Comparison of ENCODE assay signal across 16 cellular contexts in the genomic region with DNA sequence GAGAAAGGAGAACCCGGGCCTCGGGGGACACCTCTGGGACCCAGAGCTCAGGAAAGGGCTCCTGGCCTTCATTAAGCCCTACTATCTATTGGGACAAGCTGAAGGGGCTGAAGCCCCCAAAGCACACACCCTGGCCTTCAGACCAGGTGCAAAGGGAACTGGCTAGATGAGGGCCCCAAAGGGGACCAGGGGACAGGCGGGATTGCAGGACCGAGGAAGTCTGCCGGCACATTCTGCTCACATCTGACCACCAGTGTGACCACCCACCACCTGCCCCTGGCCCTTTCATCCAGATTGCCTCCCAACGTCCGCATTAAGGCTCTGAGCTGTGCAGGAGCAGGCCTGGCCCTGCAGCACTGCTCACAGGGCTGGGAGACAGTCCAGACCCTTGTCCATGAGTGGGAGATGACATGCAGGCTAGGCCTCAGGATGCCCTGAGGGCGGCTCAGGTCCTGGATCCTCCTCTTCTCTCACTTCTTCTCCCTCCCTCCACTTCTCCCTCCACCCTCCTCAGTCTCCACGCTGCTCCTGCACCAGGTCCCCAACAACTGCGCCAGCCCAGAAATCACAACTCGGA. TPM values are rescaled to one million over a fixed set of nuclear protein-coding genes. Genes with fewer than 3 reads are reported as not detected.
DNase-seq lines count a peak whose midpoint lies in the region; ATAC-seq and TF ChIP-seq lines count a peak whose summit lies in the region.
"Had no signal": no experiment of that assay in that cellular context is flagged by ENCODE, and none has a peak within 500 bp of the region (broad histone marks: within the 10 kb centered on the region; RNA-seq: fewer than 3 reads in every experiment).

No MANE protein-coding gene starts in this region.

- peak overlapping the region; percentile 98 for H3K23ac ChIP-seq in neuronal stem cell (ENCODE audit: low read depth, low read length, poor library complexity)

- no peak overlapping the region for H2BK15ac ChIP-seq in neuronal stem cell (ENCODE audit: low read length)

- H3K4me1 Mint-ChIP-seq in chondrocyte (ENCODE audit: low read depth) = no peaks in the 10 kb centered on the region
- H3K4me1 Mint-ChIP-seq: IgD-negative memory B cell had no signal

- no peaks in the 10 kb centered on the region for H3K36me3 ChIP-seq in left ventricle myocardium inferior
- H3K36me3 ChIP-seq in neuronal stem cell (replicated peaks in 1 of 2; ENCODE audit: control insufficient read depth in 2 of 2, insufficient read depth in 2 of 2, low read length in 2 of 2) = no peaks in the 10 kb centered on the region
- H3K36me3 ChIP-seq in upper lobe of right lung = no peaks in the 10 kb centered on the region

- H2AK5ac ChIP-seq in neuronal stem cell (ENCODE audit: low read depth, low read length) = no peak overlapping the region

- H3K14ac ChIP-seq in neuronal stem cell (ENCODE audit: low read length) = no peak overlapping the region

- no peaks in the 10 kb centered on the region for H3K79me1 ChIP-seq in neuronal stem cell (ENCODE audit: low read depth, low read length)

- H3K4me3 Mint-ChIP-seq in chondrocyte (ENCODE audit: unreplicated experiment) = no peak overlapping the region
- H3K4me3 Mint-ChIP-seq: CD4-positive, alpha-beta T cell; HFFc6; IgD-negative memory B cell had no signal

- H3K18ac ChIP-seq in neuronal stem cell (ENCODE audit: low read length) = peak overlapping the region; percentile 67

- TF ChIP-seq CTCF in left ventricle myocardium inferior (IDR thresholded peaks at IDR 0.05; ENCODE audit: borderline replicate concordance) (no peak), chondrocyte (IDR thresholded peaks at IDR 0.05) (no peak), upper lobe of right lung (IDR thresholded peaks at IDR 0.05) (no peak)

- peaks cover 47% of the 10 kb centered on the region for H3K27me3 Mint-ChIP-seq in chondrocyte (ENCODE audit: low read depth)

- no peak overlapping the region for H3K27ac ChIP-seq in left ventricle myocardium inferior (replicated peaks)
- H3K27ac ChIP-seq in neuronal stem cell (replicated peaks; ENCODE audit: low read length) = no peak overlapping the region
- no peak overlapping the region for H3K27ac ChIP-seq in upper lobe of right lung

- no peak overlapping the region for H3K27ac Mint-ChIP-seq in chondrocyte (ENCODE audit: unreplicated experiment)
- H3K27ac Mint-ChIP-seq: CD4-positive, alpha-beta T cell; HFFc6; IgD-negative memory B cell had no signal

- H2BK5ac ChIP-seq in neuronal stem cell (ENCODE audit: low read length) = peak overlapping the region; percentile 32

- ATAC-seq in left cardiac atrium (no peak), upper lobe of right lung (no peak), HG03565 (IDR thresholded peaks at IDR 0.05; ENCODE audit: unreplicated experiment) (no peak), HG03108 (IDR thresholded peaks at IDR 0.05; ENCODE audit: unreplicated experiment) (no peak), HG03442 (IDR thresholded peaks at IDR 0.05; ENCODE audit: unreplicated experiment) (no peak)
- ATAC-seq: GM12878 had no signal

- H2BK120ac ChIP-seq in neuronal stem cell (ENCODE audit: low read depth, low read length) = no peak overlapping the region

- no peak overlapping the region for H3K9ac ChIP-seq in neuronal stem cell (ENCODE audit: low read depth, low read length, poor library complexity)

- H3K27me3 ChIP-seq in left ventricle myocardium inferior (ENCODE audit: low read depth) (peaks cover 17% of the 10 kb centered on the region), neuronal stem cell (ENCODE audit: control insufficient read depth in 3 of 3, insufficient read depth in 3 of 3, low read depth in 1 of 3, low read length in 3 of 3) (peaks cover 0 to 31% (median 2%) of the 10 kb centered on the region in 3 experiments), upper lobe of right lung (no peaks in the 10 kb centered on the region)

- H3K9me3 Mint-ChIP-seq in chondrocyte (ENCODE audit: low read depth) = peaks cover 6% of the 10 kb centered on the region

- WGBS in neuronal stem cell (ENCODE audit: extremely low coverage in 2 of 2, insufficient read length in 2 of 2, insufficient replicate concordance in 1 of 2), 2 donors = no CpG with 5 or more reads among the region's 11 CpGs

- no peak overlapping the region for H4K91ac ChIP-seq in neuronal stem cell (ENCODE audit: low read depth, low read length, poor library complexity)

- H3K36me3 Mint-ChIP-seq in chondrocyte (ENCODE audit: low read depth) = peaks cover 11% of the 10 kb centered on the region

- H3K9me3 ChIP-seq in left ventricle myocardium inferior (replicated peaks) = peaks cover 12% of the 10 kb centered on the region
- no peaks in the 10 kb centered on the region for H3K9me3 ChIP-seq in neuronal stem cell (replicated peaks in 1 of 2; ENCODE audit: control insufficient read depth in 2 of 2, insufficient read depth in 1 of 2, low read depth in 1 of 2, low read length in 2 of 2)
- H3K9me3 ChIP-seq in upper lobe of right lung = no peaks in the 10 kb centered on the region

- H3K4me3 ChIP-seq in left ventricle myocardium inferior (no peak overlapping the region), neuronal stem cell (ENCODE audit: low read length in 2 of 2) (no peak overlapping the region), upper lobe of right lung (no peak overlapping the region)
- H3K4me3 ChIP-seq: GM12878 had no signal

- H3K4ac ChIP-seq in neuronal stem cell (ENCODE audit: low read length) = no peak overlapping the region

- H2BK12ac ChIP-seq in neuronal stem cell (ENCODE audit: low read length) = no peak overlapping the region

- peak overlapping the region; percentile 6 for H4K8ac ChIP-seq in neuronal stem cell (ENCODE audit: low read depth, low read length)

- H3K4me1 ChIP-seq in left ventricle myocardium inferior = no peaks in the 10 kb centered on the region
- peaks cover 0 to 2% of the 10 kb centered on the region in 2 donors for H3K4me1 ChIP-seq in neuronal stem cell (ENCODE audit: control insufficient read depth in 2 of 2, insufficient read depth in 1 of 2, low read depth in 1 of 2, low read length in 2 of 2)
- H3K4me1 ChIP-seq in upper lobe of right lung = no peaks in the 10 kb centered on the region

- H3K4me2 ChIP-seq in neuronal stem cell (ENCODE audit: insufficient read depth, low read length, poor library complexity, severe bottlenecking) = no peak overlapping the region

- peak; percentile 10 for DNase-seq in left cardiac atrium
- no peak for DNase-seq in left ventricle myocardium inferior
- peak; percentile 53 for DNase-seq in chondrocyte (ENCODE audit: low spot score)
- no peak for DNase-seq in neuronal stem cell (ENCODE audit: low spot score)
- peak; percentile 41 for DNase-seq in upper lobe of right lung
- DNase-seq: ACHN; C1 segment of cervical spinal cord; CD4-positive, alpha-beta T cell; DMS79; HCEC 1CT; HFFc6 had no signal

- no peak overlapping the region for H2AFZ ChIP-seq in neuronal stem cell (ENCODE audit: low read length)

- intact Hi-C loops in left cardiac atrium (cut with DNase I) = no loop called here
- intact Hi-C loops in left ventricle myocardium inferior (cut with micrococcal nuclease) = no loop called here
- intact Hi-C loops in upper lobe of right lung (cut with DNase I) = no loop called here

RNA-seq across cellular contexts. Expression of gene PSD2, which starts 19.2 kb away (rescaled TPM):
- total RNA-seq in left cardiac atrium = under 1 TPM; 0.09 to 0.13 TPM
- not detected for total RNA-seq in left ventricle myocardium inferior
- 0.47 to 1.5 TPM (median 0.82 TPM) in 3 replicates for total RNA-seq in chondrocyte
- 0.92 TPM for polyA plus RNA-seq in neuronal stem cell (2013, experiment 1 of 2)
- 0.93 TPM for polyA plus RNA-seq in neuronal stem cell (2013, experiment 2 of 2)
- total RNA-seq in upper lobe of right lung = not detected
- total RNA-seq: GM12878 had no signal
- polyA plus RNA-seq: IgD-negative memory B cell had no signal

Comparison
In these comparisons a context has a peak if more than half of its experiments do, and no peak if none do; other contexts are left out.
1. DNase-seq: peak in left cardiac atrium (single experiment), chondrocyte (single experiment) and upper lobe of right lung (single experiment); none in left ventricle myocardium inferior (single experiment) and neuronal stem cell (single experiment).